8 cellular contexts compared by ENCODE assay signal in genomic region chr6:28953039-28953872, GRCh38. TPM values are rescaled to one million over a fixed set of nuclear protein-coding genes. Genes with fewer than 3 reads are reported as not detected.
A peak's percentile ranks its signal among the peaks of the same experiment; 100 is the strongest.
DNase-seq lines count a peak whose midpoint lies in the region; FAIRE-seq and TF ChIP-seq lines count a peak whose summit lies in the region.

No MANE protein-coding gene starts in this region.

- H3K4me1 ChIP-seq in left ventricle myocardium inferior: peaks cover 8% of the 10 kb centered on the region

- FAIRE-seq in GM18507 (lab: Jason Lieb, UNC): peak; percentile 81

- no peak for TF ChIP-seq CTCF in 22Rv1 (IDR thresholded peaks at IDR 0.05)
- no peak for TF ChIP-seq CTCF in left ventricle myocardium inferior (IDR thresholded peaks at IDR 0.05; ENCODE audit: borderline replicate concordance)

- H3K4me1 Mint-ChIP-seq in activated naive CD4-positive, alpha-beta T cell treated with anti-CD3 and anti-CD28 coated beads, Interleukin-2, amount 50 U/mL, for 24 hours: peaks cover 27% of the 10 kb centered on the region

- peak overlapping the region; percentile 87 for H3K4me3 Mint-ChIP-seq in activated naive CD4-positive, alpha-beta T cell treated with anti-CD3 and anti-CD28 coated beads, Interleukin-2, amount 50 U/mL, for 24 hours

- H3K27ac ChIP-seq in 22Rv1 (peak overlapping the region; percentile 67), left ventricle myocardium inferior (replicated peaks) (no peak overlapping the region)

- H3K9me3 Mint-ChIP-seq in activated naive CD4-positive, alpha-beta T cell treated with anti-CD3 and anti-CD28 coated beads, Interleukin-2, amount 50 U/mL, for 24 hours: no peaks in the 10 kb centered on the region

- in situ Hi-C loops in SK-MEL-5 (cut with HindIII; ENCODE audit: low pct_unique_long_range_greater_than_20kb, low sequenced_read_pairs): no loop called here

- intact Hi-C loops in left ventricle myocardium inferior (cut with micrococcal nuclease): no loop called here
- intact Hi-C loops in posterior vena cava (cut with DNase I): no loop called here

- peaks cover 26% of the 10 kb centered on the region for H3K27me3 ChIP-seq in left ventricle myocardium inferior (ENCODE audit: low read depth)

- H3K36me3 Mint-ChIP-seq in activated naive CD4-positive, alpha-beta T cell treated with anti-CD3 and anti-CD28 coated beads, Interleukin-2, amount 50 U/mL, for 24 hours: no peaks in the 10 kb centered on the region

- peaks cover 10% of the 10 kb centered on the region for H3K27me3 Mint-ChIP-seq in activated naive CD4-positive, alpha-beta T cell treated with anti-CD3 and anti-CD28 coated beads, Interleukin-2, amount 50 U/mL, for 24 hours

- DNase-seq in GM18507 (ENCODE audit: extremely low spot score, insufficient read length, low read depth) (no peak), KG1 (lab: John Stamatoyannopoulos, UW) (peak; percentile 52), SK-MEL-5 (ENCODE audit: low read depth, low spot score) (peak; percentile 77), left ventricle myocardium inferior (no peak), retina (peak; percentile 65), posterior vena cava (ENCODE audit: low spot score) (no peak)

- H3K4me3 ChIP-seq in left ventricle myocardium inferior: peak overlapping the region; percentile 55

- no peaks in the 10 kb centered on the region for H3K9me3 ChIP-seq in left ventricle myocardium inferior (replicated peaks)

- H3K36me3 ChIP-seq in left ventricle myocardium inferior: no peaks in the 10 kb centered on the region

- H3K27ac Mint-ChIP-seq in activated naive CD4-positive, alpha-beta T cell treated with anti-CD3 and anti-CD28 coated beads, Interleukin-2, amount 50 U/mL, for 24 hours: peak overlapping the region; percentile 81

RNA-seq across cellular contexts. Expression of gene TRIM27, which starts 29.5 kb away (rescaled TPM):
- total RNA-seq in SK-MEL-5 (2014; rRNA removed; shearing (Covaris generic)): 66.2 and 76.2 TPM in 2 replicates
- 52.3 and 57.8 TPM in 2 replicates for polyA plus RNA-seq in SK-MEL-5 (2015; cell fraction: cytosol; rRNA removed)
- polyA plus RNA-seq in SK-MEL-5 (2015; cell fraction: nucleus; rRNA removed): 103 and 120 TPM in 2 replicates
- 17.8 TPM for total RNA-seq in left ventricle myocardium inferior
- 10 to 100 TPM; 30.8 to 35.4 TPM for total RNA-seq in posterior vena cava

RNA-seq across cellular contexts. Expression of gene ZNF311, which starts 51.9 kb away (rescaled TPM):
- not detected in 2 replicates for total RNA-seq in SK-MEL-5 (2014; rRNA removed; shearing (Covaris generic))
- not detected in 2 replicates for polyA plus RNA-seq in SK-MEL-5 (2015; cell fraction: cytosol; rRNA removed)
- not detected in 2 replicates for polyA plus RNA-seq in SK-MEL-5 (2015; cell fraction: nucleus; rRNA removed)
- total RNA-seq in left ventricle myocardium inferior (0.36 TPM), posterior vena cava (1 to 10 TPM in 1 of 2 donors, under 1 TPM in 1; 0.90 to 1.7 TPM)

Comparison
In these comparisons a context has a peak if more than half of its experiments do, and no peak if none do; other contexts are left out.
1. DNase-seq: peak in KG1 (single experiment), SK-MEL-5 (single experiment) and retina (single experiment); none in GM18507 (single experiment), left ventricle myocardium inferior (single experiment) and posterior vena cava (single experiment).